ENCODE assay signal across 17 cellular contexts in the genomic region with DNA sequence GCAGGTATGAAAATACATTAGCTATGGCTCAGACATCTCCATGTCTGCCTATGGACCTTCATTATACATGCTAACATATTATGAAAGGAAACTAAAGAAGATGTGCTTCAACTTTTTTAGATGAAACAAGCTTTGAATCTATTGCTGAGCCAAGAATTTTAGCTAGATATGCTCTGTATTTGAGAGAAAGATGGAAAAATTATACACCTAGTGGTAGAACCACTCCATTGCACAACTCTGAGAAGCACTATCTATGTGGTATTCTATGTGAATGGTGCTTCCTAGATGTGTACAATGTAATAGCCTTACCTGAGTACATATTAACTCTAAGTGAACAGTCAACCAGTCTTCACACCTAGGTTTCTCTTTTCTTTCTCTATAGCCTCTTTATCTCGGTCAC. TPM values are rescaled to one million over a fixed set of nuclear protein-coding genes. Genes with fewer than 3 reads are reported as not detected.
DNase-seq lines count a peak whose midpoint lies in the region; ATAC-seq and TF ChIP-seq lines count a peak whose summit lies in the region.
"Had no signal": no experiment of that assay in that cellular context is flagged by ENCODE, and none has a peak within 500 bp of the region (broad histone marks: within the 10 kb centered on the region; RNA-seq: fewer than 3 reads in every experiment).

No MANE protein-coding gene starts in this region.

- H3K4me3 Mint-ChIP-seq in mesothelial cell of epicardium, result no peak overlapping the region
- H3K4me3 Mint-ChIP-seq: activated T-helper 17 cell treated with anti-CD3 and anti-CD28 coated beads, Interleukin-2, amount 50 U/mL, for 72 hours; CD4-positive, alpha-beta memory T cell; central memory CD8-positive, alpha-beta T cell had no signal

- H3K4me3 ChIP-seq in Jurkat, Clone E6-1 (ENCODE audit: low read length), result no peak overlapping the region
- H3K4me3 ChIP-seq: esophagus squamous epithelium, MG63 had no signal

- H3K27me3 Mint-ChIP-seq in mesothelial cell of epicardium (ENCODE audit: low read depth), result no peaks in the 10 kb centered on the region

- no peaks in the 10 kb centered on the region for H3K4me1 Mint-ChIP-seq in mesothelial cell of epicardium
- H3K4me1 Mint-ChIP-seq: activated T-helper 17 cell treated with anti-CD3 and anti-CD28 coated beads, Interleukin-2, amount 50 U/mL, for 72 hours; CD4-positive, alpha-beta memory T cell; central memory CD8-positive, alpha-beta T cell had no signal

- TF ChIP-seq CTCF in GM12872 (IDR thresholded peaks at IDR 0.05; ENCODE audit: insufficient read depth, low read depth, low read length) (peak; percentile 31; the same call in 1 of the 3 replicates), mesothelial cell of epicardium (IDR thresholded peaks at IDR 0.05; ENCODE audit: unreplicated experiment) (peak; percentile 46)

- ATAC-seq in GM21786 (IDR thresholded peaks at IDR 0.05; ENCODE audit: unreplicated experiment) (peak; percentile 61), GM21381 (IDR thresholded peaks at IDR 0.05; ENCODE audit: unreplicated experiment) (no peak), HG02763 (IDR thresholded peaks at IDR 0.05; ENCODE audit: unreplicated experiment) (no peak)
- ATAC-seq: activated T-helper 17 cell treated with anti-CD3 and anti-CD28 coated beads, Interleukin-2, amount 50 U/mL, for 72 hours had no signal

- no peak overlapping the region for H3K27ac Mint-ChIP-seq in mesothelial cell of epicardium
- H3K27ac Mint-ChIP-seq: activated T-helper 17 cell treated with anti-CD3 and anti-CD28 coated beads, Interleukin-2, amount 50 U/mL, for 72 hours; CD4-positive, alpha-beta memory T cell had no signal

- DNase-seq in Jurkat, Clone E6-1 (ENCODE audit: low read depth, low spot score), result peak; percentile 8
- DNase-seq in mesothelial cell of epicardium (ENCODE audit: low spot score in 2 of 2, unreplicated experiment in 2 of 2), result no peak
- no peak for DNase-seq in UCSD-AML1 (lab: John Stamatoyannopoulos, UW; ENCODE audit: unreplicated experiment)
- DNase-seq in activated gamma-delta T cell treated with Interleukin-2 at 50 U/mL for 16 hours, result no peak
- DNase-seq: CD4-positive, alpha-beta memory T cell; esophagus squamous epithelium; MG63 had no signal

- peaks cover 18% of the 10 kb centered on the region for H3K36me3 Mint-ChIP-seq in mesothelial cell of epicardium
- H3K36me3 Mint-ChIP-seq: CD4-positive, alpha-beta memory T cell had no signal

- peaks cover 52% of the 10 kb centered on the region for H3K9me3 Mint-ChIP-seq in mesothelial cell of epicardium
- H3K9me3 Mint-ChIP-seq: activated T-helper 17 cell treated with anti-CD3 and anti-CD28 coated beads, Interleukin-2, amount 50 U/mL, for 72 hours; CD4-positive, alpha-beta memory T cell; central memory CD8-positive, alpha-beta T cell had no signal

RNA-seq across cellular contexts. Expression of gene EPYC, which starts 17.3 kb away (rescaled TPM):
- polyA plus RNA-seq in Jurkat, Clone E6-1 (2012; ENCODE audit: insufficient read depth, insufficient read length), result not detected
- total RNA-seq in mesothelial cell of epicardium, result not detected in 3 replicates
- total RNA-seq: activated T-helper 17 cell treated with anti-CD3 and anti-CD28 coated beads, Interleukin-2, amount 50 U/mL, for 72 hours; CD4-positive, alpha-beta memory T cell; esophagus squamous epithelium; mucosa of gallbladder had no signal
- polyA plus RNA-seq: CD4-positive, alpha-beta memory T cell; urinary bladder had no signal

RNA-seq across cellular contexts. Expression of gene CCER1, which starts 32.5 kb away (rescaled TPM):
- not detected for polyA plus RNA-seq in Jurkat, Clone E6-1 (2012; ENCODE audit: insufficient read depth, insufficient read length)
- total RNA-seq in mesothelial cell of epicardium, result not detected in 3 replicates
- total RNA-seq: activated T-helper 17 cell treated with anti-CD3 and anti-CD28 coated beads, Interleukin-2, amount 50 U/mL, for 72 hours; CD4-positive, alpha-beta memory T cell; esophagus squamous epithelium; mucosa of gallbladder; SK-MEL-5; skeletal muscle tissue; urinary bladder had no signal
- polyA plus RNA-seq: CD4-positive, alpha-beta memory T cell; urinary bladder had no signal
